1 cellular context compared by ENCODE assay signal in the genomic region with DNA sequence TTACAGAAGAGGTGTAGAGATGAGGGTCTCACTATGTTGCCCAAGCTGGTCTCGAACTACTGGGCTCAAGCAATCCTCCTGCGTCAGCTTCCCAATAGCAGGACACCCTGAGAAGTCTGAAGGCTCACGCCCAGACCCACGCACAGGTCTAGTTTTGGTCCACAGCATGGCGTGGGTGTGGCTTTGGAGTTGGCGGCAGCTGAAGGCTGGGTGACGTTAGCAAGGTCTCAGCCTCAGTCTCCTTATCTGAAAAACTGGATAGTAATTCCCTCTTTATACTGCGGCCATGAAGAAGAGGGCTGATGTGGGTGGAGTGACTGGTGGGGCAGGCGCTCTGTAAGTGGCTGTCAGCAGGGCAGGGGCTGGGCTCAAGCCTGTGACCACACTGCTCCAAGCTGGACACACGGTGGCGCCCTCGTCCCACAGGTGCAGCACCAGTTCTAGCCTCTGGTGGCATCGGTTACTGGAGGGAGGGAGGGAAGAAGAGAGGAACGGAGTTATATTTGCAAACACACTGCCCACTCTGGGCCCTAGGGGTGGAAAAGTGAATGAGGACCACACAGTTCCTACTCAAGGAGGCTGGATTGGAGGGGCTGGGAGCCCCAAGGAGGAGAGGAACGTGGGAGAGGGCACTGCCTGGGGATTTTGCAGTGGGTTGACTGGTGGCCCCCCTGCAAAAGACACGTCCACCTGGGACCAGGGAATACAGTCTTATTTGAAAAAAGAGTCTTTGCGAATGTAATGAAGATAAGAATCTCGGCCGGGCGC.
TF ChIP-seq lines count a peak whose summit lies in the region.

No MANE protein-coding gene starts in this region.

TF ChIP-seq in HEK293, 187 proteins besides CTCF, POLR2A, EP300 and RAD21 (continued from another document and continues in another):
- TF ChIP-seq, protein P1, sequence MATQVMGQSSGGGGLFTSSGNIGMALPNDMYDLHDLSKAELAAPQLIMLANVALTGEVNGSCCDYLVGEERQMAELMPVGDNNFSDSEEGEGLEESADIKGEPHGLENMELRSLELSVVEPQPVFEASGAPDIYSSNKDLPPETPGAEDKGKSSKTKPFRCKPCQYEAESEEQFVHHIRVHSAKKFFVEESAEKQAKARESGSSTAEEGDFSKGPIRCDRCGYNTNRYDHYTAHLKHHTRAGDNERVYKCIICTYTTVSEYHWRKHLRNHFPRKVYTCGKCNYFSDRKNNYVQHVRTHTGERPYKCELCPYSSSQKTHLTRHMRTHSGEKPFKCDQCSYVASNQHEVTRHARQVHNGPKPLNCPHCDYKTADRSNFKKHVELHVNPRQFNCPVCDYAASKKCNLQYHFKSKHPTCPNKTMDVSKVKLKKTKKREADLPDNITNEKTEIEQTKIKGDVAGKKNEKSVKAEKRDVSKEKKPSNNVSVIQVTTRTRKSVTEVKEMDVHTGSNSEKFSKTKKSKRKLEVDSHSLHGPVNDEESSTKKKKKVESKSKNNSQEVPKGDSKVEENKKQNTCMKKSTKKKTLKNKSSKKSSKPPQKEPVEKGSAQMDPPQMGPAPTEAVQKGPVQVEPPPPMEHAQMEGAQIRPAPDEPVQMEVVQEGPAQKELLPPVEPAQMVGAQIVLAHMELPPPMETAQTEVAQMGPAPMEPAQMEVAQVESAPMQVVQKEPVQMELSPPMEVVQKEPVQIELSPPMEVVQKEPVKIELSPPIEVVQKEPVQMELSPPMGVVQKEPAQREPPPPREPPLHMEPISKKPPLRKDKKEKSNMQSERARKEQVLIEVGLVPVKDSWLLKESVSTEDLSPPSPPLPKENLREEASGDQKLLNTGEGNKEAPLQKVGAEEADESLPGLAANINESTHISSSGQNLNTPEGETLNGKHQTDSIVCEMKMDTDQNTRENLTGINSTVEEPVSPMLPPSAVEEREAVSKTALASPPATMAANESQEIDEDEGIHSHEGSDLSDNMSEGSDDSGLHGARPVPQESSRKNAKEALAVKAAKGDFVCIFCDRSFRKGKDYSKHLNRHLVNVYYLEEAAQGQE (tag by site-specific recombination; IDR thresholded peaks at IDR 0.05) = no peak
- TF ChIP-seq KLF16 (tag by site-specific recombination; IDR thresholded peaks at IDR 0.05) = 0 out of 2 replicates have a peak, but pooled peaks have one; percentile 30
- no peak for TF ChIP-seq ZNF837 (tag by site-specific recombination; IDR thresholded peaks at IDR 0.05)
- no peak for TF ChIP-seq ZNF510 (tag by site-specific recombination; IDR thresholded peaks at IDR 0.05; ENCODE audit: insufficient replicate concordance)
- TF ChIP-seq ZBTB7A (tag by site-specific recombination; IDR thresholded peaks at IDR 0.05; ENCODE audit: low read depth) = no peak
- TF ChIP-seq, protein P2, sequence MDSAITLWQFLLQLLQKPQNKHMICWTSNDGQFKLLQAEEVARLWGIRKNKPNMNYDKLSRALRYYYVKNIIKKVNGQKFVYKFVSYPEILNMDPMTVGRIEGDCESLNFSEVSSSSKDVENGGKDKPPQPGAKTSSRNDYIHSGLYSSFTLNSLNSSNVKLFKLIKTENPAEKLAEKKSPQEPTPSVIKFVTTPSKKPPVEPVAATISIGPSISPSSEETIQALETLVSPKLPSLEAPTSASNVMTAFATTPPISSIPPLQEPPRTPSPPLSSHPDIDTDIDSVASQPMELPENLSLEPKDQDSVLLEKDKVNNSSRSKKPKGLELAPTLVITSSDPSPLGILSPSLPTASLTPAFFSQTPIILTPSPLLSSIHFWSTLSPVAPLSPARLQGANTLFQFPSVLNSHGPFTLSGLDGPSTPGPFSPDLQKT (IDR thresholded peaks at IDR 0.05; ENCODE audit: borderline replicate concordance, low read depth, low read length) = no peak
- no peak for TF ChIP-seq ZNF23 (tag by site-specific recombination; IDR thresholded peaks at IDR 0.05; ENCODE audit: borderline replicate concordance)
- TF ChIP-seq, protein P3, sequence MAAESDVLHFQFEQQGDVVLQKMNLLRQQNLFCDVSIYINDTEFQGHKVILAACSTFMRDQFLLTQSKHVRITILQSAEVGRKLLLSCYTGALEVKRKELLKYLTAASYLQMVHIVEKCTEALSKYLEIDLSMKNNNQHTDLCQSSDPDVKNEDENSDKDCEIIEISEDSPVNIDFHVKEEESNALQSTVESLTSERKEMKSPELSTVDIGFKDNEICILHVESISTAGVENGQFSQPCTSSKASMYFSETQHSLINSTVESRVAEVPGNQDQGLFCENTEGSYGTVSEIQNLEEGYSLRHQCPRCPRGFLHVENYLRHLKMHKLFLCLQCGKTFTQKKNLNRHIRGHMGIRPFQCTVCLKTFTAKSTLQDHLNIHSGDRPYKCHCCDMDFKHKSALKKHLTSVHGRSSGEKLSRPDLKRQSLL (tag by site-specific recombination; IDR thresholded peaks at IDR 0.05) = no peak
- TF ChIP-seq, protein P4, sequence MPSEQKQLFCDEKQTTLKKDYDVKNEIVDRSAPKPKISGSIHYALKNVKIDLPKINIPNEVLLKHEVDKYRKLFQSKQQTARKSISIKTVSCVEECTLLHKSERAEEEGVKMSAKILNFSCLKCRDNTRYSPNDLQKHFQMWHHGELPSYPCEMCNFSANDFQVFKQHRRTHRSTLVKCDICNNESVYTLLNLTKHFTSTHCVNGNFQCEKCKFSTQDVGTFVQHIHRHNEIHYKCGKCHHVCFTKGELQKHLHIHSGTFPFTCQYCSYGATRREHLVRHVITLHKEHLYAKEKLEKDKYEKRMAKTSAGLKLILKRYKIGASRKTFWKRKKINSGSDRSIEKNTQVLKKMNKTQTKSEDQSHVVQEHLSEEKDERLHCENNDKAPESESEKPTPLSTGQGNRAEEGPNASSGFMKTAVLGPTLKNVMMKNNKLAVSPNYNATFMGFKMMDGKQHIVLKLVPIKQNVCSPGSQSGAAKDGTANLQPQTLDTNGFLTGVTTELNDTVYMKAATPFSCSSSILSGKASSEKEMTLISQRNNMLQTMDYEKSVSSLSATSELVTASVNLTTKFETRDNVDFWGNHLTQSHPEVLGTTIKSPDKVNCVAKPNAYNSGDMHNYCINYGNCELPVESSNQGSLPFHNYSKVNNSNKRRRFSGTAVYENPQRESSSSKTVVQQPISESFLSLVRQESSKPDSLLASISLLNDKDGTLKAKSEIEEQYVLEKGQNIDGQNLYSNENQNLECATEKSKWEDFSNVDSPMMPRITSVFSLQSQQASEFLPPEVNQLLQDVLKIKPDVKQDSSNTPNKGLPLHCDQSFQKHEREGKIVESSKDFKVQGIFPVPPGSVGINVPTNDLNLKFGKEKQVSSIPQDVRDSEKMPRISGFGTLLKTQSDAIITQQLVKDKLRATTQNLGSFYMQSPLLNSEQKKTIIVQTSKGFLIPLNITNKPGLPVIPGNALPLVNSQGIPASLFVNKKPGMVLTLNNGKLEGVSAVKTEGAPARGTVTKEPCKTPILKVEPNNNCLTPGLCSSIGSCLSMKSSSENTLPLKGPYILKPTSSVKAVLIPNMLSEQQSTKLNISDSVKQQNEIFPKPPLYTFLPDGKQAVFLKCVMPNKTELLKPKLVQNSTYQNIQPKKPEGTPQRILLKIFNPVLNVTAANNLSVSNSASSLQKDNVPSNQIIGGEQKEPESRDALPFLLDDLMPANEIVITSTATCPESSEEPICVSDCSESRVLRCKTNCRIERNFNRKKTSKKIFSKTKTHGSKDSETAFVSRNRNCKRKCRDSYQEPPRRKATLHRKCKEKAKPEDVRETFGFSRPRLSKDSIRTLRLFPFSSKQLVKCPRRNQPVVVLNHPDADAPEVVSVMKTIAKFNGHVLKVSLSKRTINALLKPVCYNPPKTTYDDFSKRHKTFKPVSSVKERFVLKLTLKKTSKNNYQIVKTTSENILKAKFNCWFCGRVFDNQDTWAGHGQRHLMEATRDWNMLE (tag by site-specific recombination; conservative IDR thresholded peaks at IDR 0.05; ENCODE audit: low read depth) = no peak
- TF ChIP-seq ZNF175 (tag by site-specific recombination; IDR thresholded peaks at IDR 0.05) = no peak
- TF ChIP-seq, protein P5, sequence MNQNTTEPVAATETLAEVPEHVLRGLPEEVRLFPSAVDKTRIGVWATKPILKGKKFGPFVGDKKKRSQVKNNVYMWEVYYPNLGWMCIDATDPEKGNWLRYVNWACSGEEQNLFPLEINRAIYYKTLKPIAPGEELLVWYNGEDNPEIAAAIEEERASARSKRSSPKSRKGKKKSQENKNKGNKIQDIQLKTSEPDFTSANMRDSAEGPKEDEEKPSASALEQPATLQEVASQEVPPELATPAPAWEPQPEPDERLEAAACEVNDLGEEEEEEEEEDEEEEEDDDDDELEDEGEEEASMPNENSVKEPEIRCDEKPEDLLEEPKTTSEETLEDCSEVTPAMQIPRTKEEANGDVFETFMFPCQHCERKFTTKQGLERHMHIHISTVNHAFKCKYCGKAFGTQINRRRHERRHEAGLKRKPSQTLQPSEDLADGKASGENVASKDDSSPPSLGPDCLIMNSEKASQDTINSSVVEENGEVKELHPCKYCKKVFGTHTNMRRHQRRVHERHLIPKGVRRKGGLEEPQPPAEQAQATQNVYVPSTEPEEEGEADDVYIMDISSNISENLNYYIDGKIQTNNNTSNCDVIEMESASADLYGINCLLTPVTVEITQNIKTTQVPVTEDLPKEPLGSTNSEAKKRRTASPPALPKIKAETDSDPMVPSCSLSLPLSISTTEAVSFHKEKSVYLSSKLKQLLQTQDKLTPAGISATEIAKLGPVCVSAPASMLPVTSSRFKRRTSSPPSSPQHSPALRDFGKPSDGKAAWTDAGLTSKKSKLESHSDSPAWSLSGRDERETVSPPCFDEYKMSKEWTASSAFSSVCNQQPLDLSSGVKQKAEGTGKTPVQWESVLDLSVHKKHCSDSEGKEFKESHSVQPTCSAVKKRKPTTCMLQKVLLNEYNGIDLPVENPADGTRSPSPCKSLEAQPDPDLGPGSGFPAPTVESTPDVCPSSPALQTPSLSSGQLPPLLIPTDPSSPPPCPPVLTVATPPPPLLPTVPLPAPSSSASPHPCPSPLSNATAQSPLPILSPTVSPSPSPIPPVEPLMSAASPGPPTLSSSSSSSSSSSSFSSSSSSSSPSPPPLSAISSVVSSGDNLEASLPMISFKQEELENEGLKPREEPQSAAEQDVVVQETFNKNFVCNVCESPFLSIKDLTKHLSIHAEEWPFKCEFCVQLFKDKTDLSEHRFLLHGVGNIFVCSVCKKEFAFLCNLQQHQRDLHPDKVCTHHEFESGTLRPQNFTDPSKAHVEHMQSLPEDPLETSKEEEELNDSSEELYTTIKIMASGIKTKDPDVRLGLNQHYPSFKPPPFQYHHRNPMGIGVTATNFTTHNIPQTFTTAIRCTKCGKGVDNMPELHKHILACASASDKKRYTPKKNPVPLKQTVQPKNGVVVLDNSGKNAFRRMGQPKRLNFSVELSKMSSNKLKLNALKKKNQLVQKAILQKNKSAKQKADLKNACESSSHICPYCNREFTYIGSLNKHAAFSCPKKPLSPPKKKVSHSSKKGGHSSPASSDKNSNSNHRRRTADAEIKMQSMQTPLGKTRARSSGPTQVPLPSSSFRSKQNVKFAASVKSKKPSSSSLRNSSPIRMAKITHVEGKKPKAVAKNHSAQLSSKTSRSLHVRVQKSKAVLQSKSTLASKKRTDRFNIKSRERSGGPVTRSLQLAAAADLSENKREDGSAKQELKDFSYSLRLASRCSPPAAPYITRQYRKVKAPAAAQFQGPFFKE (tag by site-specific recombination; IDR thresholded peaks at IDR 0.05; ENCODE audit: borderline replicate concordance) = no peak
- TF ChIP-seq ZNF560 (tag by site-specific recombination; IDR thresholded peaks at IDR 0.05; ENCODE audit: borderline replicate concordance) = no peak
- peak; percentile 93 for TF ChIP-seq ZNF341 (tag by site-specific recombination; IDR thresholded peaks at IDR 0.05; ENCODE audit: low read depth)
- TF ChIP-seq ZNF169 (tag by site-specific recombination; IDR thresholded peaks at IDR 0.05) = no peak
- no peak for TF ChIP-seq ZNF624 (tag by site-specific recombination; IDR thresholded peaks at IDR 0.05)
- TF ChIP-seq ZNF146 (tag by site-specific recombination; IDR thresholded peaks at IDR 0.05) = no peak
- TF ChIP-seq ZNF791 (tag by site-specific recombination; IDR thresholded peaks at IDR 0.05) = no peak
- TF ChIP-seq ZNF555 (tag by site-specific recombination; conservative IDR thresholded peaks at IDR 0.05) = no peak
- TF ChIP-seq ZNF292 (tag by site-specific recombination; IDR thresholded peaks at IDR 0.05; ENCODE audit: borderline replicate concordance, low read depth) = no peak
- TF ChIP-seq ZNF223 (tag by site-specific recombination; IDR thresholded peaks at IDR 0.05) = no peak
- TF ChIP-seq, protein P6, sequence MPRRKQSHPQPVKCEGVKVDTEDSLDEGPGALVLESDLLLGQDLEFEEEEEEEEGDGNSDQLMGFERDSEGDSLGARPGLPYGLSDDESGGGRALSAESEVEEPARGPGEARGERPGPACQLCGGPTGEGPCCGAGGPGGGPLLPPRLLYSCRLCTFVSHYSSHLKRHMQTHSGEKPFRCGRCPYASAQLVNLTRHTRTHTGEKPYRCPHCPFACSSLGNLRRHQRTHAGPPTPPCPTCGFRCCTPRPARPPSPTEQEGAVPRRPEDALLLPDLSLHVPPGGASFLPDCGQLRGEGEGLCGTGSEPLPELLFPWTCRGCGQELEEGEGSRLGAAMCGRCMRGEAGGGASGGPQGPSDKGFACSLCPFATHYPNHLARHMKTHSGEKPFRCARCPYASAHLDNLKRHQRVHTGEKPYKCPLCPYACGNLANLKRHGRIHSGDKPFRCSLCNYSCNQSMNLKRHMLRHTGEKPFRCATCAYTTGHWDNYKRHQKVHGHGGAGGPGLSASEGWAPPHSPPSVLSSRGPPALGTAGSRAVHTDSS (tag by site-specific recombination; IDR thresholded peaks at IDR 0.05) = no peak
- TF ChIP-seq ZSCAN30 (tag by site-specific recombination; IDR thresholded peaks at IDR 0.05) = peak; percentile 85
- peak; percentile 91 for TF ChIP-seq EGR2 (tag by site-specific recombination; IDR thresholded peaks at IDR 0.05; ENCODE audit: low read depth)
- TF ChIP-seq ZNF350 (tag by site-specific recombination; IDR thresholded peaks at IDR 0.05) = no peak
- no peak for TF ChIP-seq ZNF792 (tag by site-specific recombination; IDR thresholded peaks at IDR 0.05)
- TF ChIP-seq, protein P7, sequence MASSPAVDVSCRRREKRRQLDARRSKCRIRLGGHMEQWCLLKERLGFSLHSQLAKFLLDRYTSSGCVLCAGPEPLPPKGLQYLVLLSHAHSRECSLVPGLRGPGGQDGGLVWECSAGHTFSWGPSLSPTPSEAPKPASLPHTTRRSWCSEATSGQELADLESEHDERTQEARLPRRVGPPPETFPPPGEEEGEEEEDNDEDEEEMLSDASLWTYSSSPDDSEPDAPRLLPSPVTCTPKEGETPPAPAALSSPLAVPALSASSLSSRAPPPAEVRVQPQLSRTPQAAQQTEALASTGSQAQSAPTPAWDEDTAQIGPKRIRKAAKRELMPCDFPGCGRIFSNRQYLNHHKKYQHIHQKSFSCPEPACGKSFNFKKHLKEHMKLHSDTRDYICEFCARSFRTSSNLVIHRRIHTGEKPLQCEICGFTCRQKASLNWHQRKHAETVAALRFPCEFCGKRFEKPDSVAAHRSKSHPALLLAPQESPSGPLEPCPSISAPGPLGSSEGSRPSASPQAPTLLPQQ (tag by site-specific recombination; IDR thresholded peaks at IDR 0.05) = no peak
